Comparison of ENCODE assay signal across 24 cellular contexts in the genomic region with DNA sequence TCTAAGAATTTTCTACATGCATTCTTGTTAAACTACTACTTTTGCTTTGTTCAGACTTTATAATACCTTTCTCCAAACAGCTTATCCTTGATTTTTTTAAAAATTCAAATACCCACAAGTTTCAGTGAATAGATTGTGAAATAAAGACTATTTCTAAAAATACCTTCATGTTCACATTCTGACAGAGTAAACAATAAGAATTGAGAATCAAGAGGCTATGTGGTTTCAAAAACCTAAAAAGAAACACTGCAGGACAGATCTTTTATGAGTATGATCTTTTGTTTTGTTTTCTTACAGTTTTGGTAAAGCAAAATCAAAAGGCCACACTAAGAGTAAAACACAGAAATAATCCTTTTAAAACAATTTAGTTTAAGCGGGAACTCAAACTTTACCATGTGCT. TPM values are rescaled to one million over a fixed set of nuclear protein-coding genes. Genes with fewer than 3 reads are reported as not detected.
"Had no signal": no experiment of that assay in that cellular context is flagged by ENCODE, and none has a peak within 500 bp of the region (broad histone marks: within the 10 kb centered on the region; RNA-seq: fewer than 3 reads in every experiment).

No MANE protein-coding gene starts in this region.

- H3K4me1 ChIP-seq: colonic mucosa, lower lobe of right lung, parathyroid adenoma, suprapubic skin, uterus had no signal

- H3K79me2 ChIP-seq: parathyroid adenoma had no signal

- H3K27me3 Mint-ChIP-seq: activated CD8-positive, alpha-beta T cell treated with anti-CD3 and anti-CD28 coated beads for 36 hours; activated naive CD8-positive, alpha-beta T cell treated with anti-CD3 and anti-CD28 coated beads, Interleukin-2, amount 50 U/mL, for 24 hours; activated T-cell treated with anti-CD3 and anti-CD28 coated beads, Interleukin-2, amount 50 U/mL, for 24 hours; naive thymus-derived CD8-positive, alpha-beta T cell; stimulated activated naive CD8-positive, alpha-beta T cell treated with anti-CD3 and anti-CD28 coated beads, Interleukin-15, amount 100 ng/mL, for 72 hours had no signal

- H3K27me3 ChIP-seq: brain microvascular endothelial cell, colonic mucosa, suprapubic skin, transverse colon, uterus had no signal

- H3K9ac ChIP-seq: parathyroid adenoma had no signal

- DNase-seq: activated CD4-positive, alpha-beta T cell treated with anti-CD3 and anti-CD28 coated beads for 48 hours; activated CD4-positive, CD25-positive, alpha-beta regulatory T cell; activated CD8-positive, alpha-beta T cell treated with anti-CD3 and anti-CD28 coated beads for 36 hours; activated naive CD4-positive, alpha-beta T cell treated with anti-CD3 and anti-CD28 coated beads for 36 hours; activated naive CD8-positive, alpha-beta T cell treated with anti-CD3 and anti-CD28 coated beads, Interleukin-2, amount 50 U/mL, for 24 hours; activated T-cell treated with anti-CD3 and anti-CD28 coated beads, Interleukin-2, amount 50 U/mL, for 24 hours; aorta; brain microvascular endothelial cell; central memory CD4-positive, alpha-beta T cell; colonic mucosa; endodermal cell; foreskin fibroblast; lower lobe of right lung; naive thymus-derived CD8-positive, alpha-beta T cell; stimulated activated CD4-positive, alpha-beta T cell treated with anti-CD3 and anti-CD28 coated beads, Interleukin-4, amount 100 ng/mL, for 1 hour; stimulated activated naive CD8-positive, alpha-beta T cell treated with anti-CD3 and anti-CD28 coated beads, Interleukin-15, amount 100 ng/mL, for 72 hours; transverse colon; uterus had no signal

- H3K4me3 ChIP-seq: colonic mucosa, lower lobe of right lung, smooth muscle cell, suprapubic skin, transverse colon, uterus had no signal

- H3K36me3 ChIP-seq: colonic mucosa, uterus had no signal

- H3K27ac ChIP-seq: brain microvascular endothelial cell, colonic mucosa, epithelial cell of prostate, lower lobe of right lung, parathyroid adenoma, suprapubic skin, transverse colon, uterus had no signal

- H3K4me2 ChIP-seq: smooth muscle cell had no signal

- H3K9me3 ChIP-seq: colonic mucosa, lower lobe of right lung, suprapubic skin, transverse colon, uterus had no signal

- ATAC-seq: activated CD8-positive, alpha-beta T cell treated with anti-CD3 and anti-CD28 coated beads for 36 hours; activated naive CD8-positive, alpha-beta T cell treated with anti-CD3 and anti-CD28 coated beads, Interleukin-2, amount 50 U/mL, for 24 hours; lower lobe of right lung; naive thymus-derived CD8-positive, alpha-beta T cell; sciatic nerve; stimulated activated naive CD8-positive, alpha-beta T cell treated with anti-CD3 and anti-CD28 coated beads, Interleukin-15, amount 100 ng/mL, for 72 hours had no signal

- H3K4me1 Mint-ChIP-seq: activated naive CD8-positive, alpha-beta T cell treated with anti-CD3 and anti-CD28 coated beads, Interleukin-2, amount 50 U/mL, for 24 hours; naive thymus-derived CD8-positive, alpha-beta T cell; stimulated activated naive CD8-positive, alpha-beta T cell treated with anti-CD3 and anti-CD28 coated beads, Interleukin-15, amount 100 ng/mL, for 72 hours had no signal

- H3K9me3 Mint-ChIP-seq: activated CD8-positive, alpha-beta T cell treated with anti-CD3 and anti-CD28 coated beads for 36 hours; activated naive CD4-positive, alpha-beta T cell treated with anti-CD3 and anti-CD28 coated beads for 36 hours; activated naive CD8-positive, alpha-beta T cell treated with anti-CD3 and anti-CD28 coated beads, Interleukin-2, amount 50 U/mL, for 24 hours; activated T-cell treated with anti-CD3 and anti-CD28 coated beads, Interleukin-2, amount 50 U/mL, for 24 hours; endodermal cell; naive thymus-derived CD8-positive, alpha-beta T cell; stimulated activated naive CD8-positive, alpha-beta T cell treated with anti-CD3 and anti-CD28 coated beads, Interleukin-15, amount 100 ng/mL, for 72 hours had no signal

- H2AFZ ChIP-seq: parathyroid adenoma had no signal

- H3K4me3 Mint-ChIP-seq: activated CD8-positive, alpha-beta T cell treated with anti-CD3 and anti-CD28 coated beads for 36 hours; activated naive CD4-positive, alpha-beta T cell treated with anti-CD3 and anti-CD28 coated beads for 36 hours; activated naive CD8-positive, alpha-beta T cell treated with anti-CD3 and anti-CD28 coated beads, Interleukin-2, amount 50 U/mL, for 24 hours; activated T-cell treated with anti-CD3 and anti-CD28 coated beads, Interleukin-2, amount 50 U/mL, for 24 hours; endodermal cell; naive thymus-derived CD8-positive, alpha-beta T cell; stimulated activated naive CD8-positive, alpha-beta T cell treated with anti-CD3 and anti-CD28 coated beads, Interleukin-15, amount 100 ng/mL, for 72 hours had no signal

- FAIRE-seq: keratinocyte had no signal

- H3K27ac Mint-ChIP-seq: activated CD8-positive, alpha-beta T cell treated with anti-CD3 and anti-CD28 coated beads for 36 hours; activated naive CD4-positive, alpha-beta T cell treated with anti-CD3 and anti-CD28 coated beads for 36 hours; activated naive CD8-positive, alpha-beta T cell treated with anti-CD3 and anti-CD28 coated beads, Interleukin-2, amount 50 U/mL, for 24 hours; activated T-cell treated with anti-CD3 and anti-CD28 coated beads, Interleukin-2, amount 50 U/mL, for 24 hours; endodermal cell; stimulated activated naive CD8-positive, alpha-beta T cell treated with anti-CD3 and anti-CD28 coated beads, Interleukin-15, amount 100 ng/mL, for 72 hours had no signal

RNA-seq across cellular contexts. Expression of gene CDK15, which starts 46.8 kb away (rescaled TPM):
- total RNA-seq: activated CD8-positive, alpha-beta T cell treated with anti-CD3 and anti-CD28 coated beads for 36 hours; activated naive CD4-positive, alpha-beta T cell treated with anti-CD3 and anti-CD28 coated beads for 36 hours; naive thymus-derived CD8-positive, alpha-beta T cell had no signal
